In the genomic region with DNA sequence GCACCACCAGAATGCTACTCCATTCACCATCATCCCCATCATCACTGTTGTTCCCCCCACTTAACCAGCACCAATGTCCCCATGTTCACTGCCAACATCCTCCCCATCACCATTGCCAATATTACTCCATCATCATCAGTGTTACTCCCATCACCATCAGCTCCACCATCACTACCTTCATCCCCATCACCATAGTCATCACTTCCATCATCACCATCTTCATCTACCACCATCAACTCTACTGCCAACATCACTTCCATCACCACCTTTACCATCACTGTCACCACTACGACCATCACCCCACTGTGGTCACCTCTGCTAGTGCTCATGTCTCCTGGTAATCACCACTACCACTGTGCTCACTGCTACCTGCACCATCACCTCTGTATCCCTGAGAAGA, we compare ENCODE assay signal across 2 cellular contexts.
TF ChIP-seq lines count a peak whose summit lies in the region.

No MANE protein-coding gene starts in this region.

TF ChIP-seq in HEK293, 187 proteins besides CTCF, POLR2A, EP300 and RAD21:
- TF ChIP-seq ZNF341 (tag by site-specific recombination; IDR thresholded peaks at IDR 0.05; ENCODE audit: low read depth) = no peak
- TF ChIP-seq ZNF785 (tag by site-specific recombination; IDR thresholded peaks at IDR 0.05) = peak; percentile 35; the same call in 1 of the 2 replicates
- peak; percentile 40; the same call in 1 of the 2 replicates for TF ChIP-seq ZNF133 (tag by site-specific recombination; IDR thresholded peaks at IDR 0.05)

TF ChIP-seq in K562, 482 proteins besides CTCF, POLR2A, EP300 and RAD21:
- TF ChIP-seq EHMT2 (IDR thresholded peaks at IDR 0.05) = peak; percentile 62
- no peak for TF ChIP-seq GTF2F1 (IDR thresholded peaks at IDR 0.05; ENCODE audit: low read depth, low read length)
TF ChIP-seq in K562: peak in this region for 1.
